ENCODE assay signal across 22 cellular contexts in genomic region chrX:116241001-116241400, GRCh38.
DNase-seq lines count a peak whose midpoint lies in the region; ATAC-seq and TF ChIP-seq lines count a peak whose summit lies in the region.
"Had no signal": no experiment of that assay in that cellular context is flagged by ENCODE, and none has a peak within 500 bp of the region (broad histone marks: within the 10 kb centered on the region; RNA-seq: fewer than 3 reads in every experiment).

No MANE protein-coding gene starts in this region.

- no peaks in the 10 kb centered on the region for H3K79me1 ChIP-seq in mesendoderm (ENCODE audit: low read length)

- H3K36me3 ChIP-seq in upper lobe of right lung (no peaks in the 10 kb centered on the region), mesendoderm (ENCODE audit: control insufficient read depth, insufficient read depth, low read length) (no peaks in the 10 kb centered on the region)
- H3K36me3 ChIP-seq: BE2C had no signal

- H3K4me1 Mint-ChIP-seq in MCF 10A (ENCODE audit: insufficient read depth, unreplicated experiment) (peaks cover 20% of the 10 kb centered on the region), type B pancreatic cell (ENCODE audit: unreplicated experiment) (no peaks in the 10 kb centered on the region)

- H3K4me3 ChIP-seq in upper lobe of right lung (no peak overlapping the region), mesendoderm (ENCODE audit: low read length) (no peak overlapping the region)

- no peak overlapping the region for H4K8ac ChIP-seq in mesendoderm (ENCODE audit: low read depth, low read length)

- CTCF ChIA-PET in MCF 10A (lab: Yijun Ruan, JAX) = interaction anchor here (0.7 kb wide), 1 partner anchor 1443 kb away, joined by 3 read pairs; no protein-coding TSS in a partner anchor

- H3K23ac ChIP-seq in mesendoderm (ENCODE audit: low read length) = no peak overlapping the region

- no peak for ATAC-seq in upper lobe of right lung
- ATAC-seq: Panc1 had no signal

- peak overlapping the region; percentile 55 for H3K27ac Mint-ChIP-seq in MCF 10A (ENCODE audit: low read depth, unreplicated experiment)
- peak overlapping the region; percentile 82 for H3K27ac Mint-ChIP-seq in type B pancreatic cell

- no peaks in the 10 kb centered on the region for H3K4me1 ChIP-seq in upper lobe of right lung
- no peaks in the 10 kb centered on the region for H3K4me1 ChIP-seq in mesendoderm (ENCODE audit: control insufficient read depth, low read depth, low read length)
- H3K4me1 ChIP-seq: BE2C had no signal

- peak overlapping the region; percentile 62 for H3K4me3 Mint-ChIP-seq in MCF 10A (ENCODE audit: unreplicated experiment)
- peak overlapping the region; percentile 50 for H3K4me3 Mint-ChIP-seq in type B pancreatic cell

- H3K27ac ChIP-seq in upper lobe of right lung = no peak overlapping the region
- H3K27ac ChIP-seq in mesendoderm (ENCODE audit: low read depth, low read length) = no peak overlapping the region
- H3K27ac ChIP-seq: KMS-11, RWPE1 had no signal

- no peaks in the 10 kb centered on the region for H3K79me2 ChIP-seq in mesendoderm (ENCODE audit: control insufficient read depth, insufficient read depth, low read length)

- H3K27me3 ChIP-seq in upper lobe of right lung (no peaks in the 10 kb centered on the region), mesendoderm (ENCODE audit: insufficient read depth, low read length, poor library complexity) (no peaks in the 10 kb centered on the region)
- H3K27me3 ChIP-seq: BE2C had no signal

- no peak overlapping the region for H2BK120ac ChIP-seq in mesendoderm (ENCODE audit: low read depth, low read length)

- H3K9me3 Mint-ChIP-seq in MCF 10A (ENCODE audit: unreplicated experiment) = no peaks in the 10 kb centered on the region
- no peaks in the 10 kb centered on the region for H3K9me3 Mint-ChIP-seq in type B pancreatic cell

- intact Hi-C loops in MCF 10A (cut with micrococcal nuclease) (no loop called here), upper lobe of right lung (cut with DNase I) (no loop called here)

- H3K4ac ChIP-seq in mesendoderm (ENCODE audit: low read depth, low read length) = no peak overlapping the region

- no peak overlapping the region for H3K9ac ChIP-seq in mesendoderm (ENCODE audit: low read length)
- H3K9ac ChIP-seq: KMS-11 had no signal

- H3K9me3 ChIP-seq in upper lobe of right lung = no peaks in the 10 kb centered on the region
- H3K9me3 ChIP-seq: BE2C had no signal

- POLR2A ChIA-PET in MCF 10A (lab: Yijun Ruan, JAX) = no interaction called here

- H3K36me3 Mint-ChIP-seq in MCF 10A (ENCODE audit: insufficient read depth, unreplicated experiment) (no peaks in the 10 kb centered on the region), type B pancreatic cell (no peaks in the 10 kb centered on the region)

- no TSS peak for BruUV-seq in MCF 10A (replicated peaks; lab: Mats Ljungman, UMichigan)

- H3K56ac ChIP-seq in mesendoderm (ENCODE audit: low read length) = no peak overlapping the region

- TF ChIP-seq CTCF in MCF 10A (IDR thresholded peaks at IDR 0.05; ENCODE audit: unreplicated experiment) (no peak), type B pancreatic cell (conservative IDR thresholded peaks at IDR 0.05) (no peak), upper lobe of right lung (IDR thresholded peaks at IDR 0.05) (no peak)

- H2AK5ac ChIP-seq in mesendoderm (ENCODE audit: low read length) = no peak overlapping the region

- H3K18ac ChIP-seq in mesendoderm (ENCODE audit: low read length) = no peak overlapping the region

- H3K4me2 ChIP-seq in mesendoderm (ENCODE audit: low read length) = no peak overlapping the region
- H3K4me2 ChIP-seq: KMS-11 had no signal

- no peak overlapping the region for H2BK5ac ChIP-seq in mesendoderm (ENCODE audit: low read length)

- DNase-seq in HT-29 (ENCODE audit: low spot score) (peak; percentile 12), MCF 10A (ENCODE audit: unreplicated experiment) (no peak), iris pigment epithelial cell (ENCODE audit: low read depth) (peak; percentile 12), type B pancreatic cell (ENCODE audit: extremely low spot score, unreplicated experiment) (no peak), upper lobe of right lung (no peak), mesendoderm (no peak)
- no peak for DNase-seq in effector CD4-positive, alpha-beta T cell
- DNase-seq: ACHN, BE2C, DMS153, GM23248, H7, IMR-90, NCI-H1048, NCI-H1417 treated with DMSO at 0.1 percent for 48 hours, NCI-H1694 treated with DMSO at 0.1 percent for 48 hours, NCI-H2227 treated with DMSO at 0.1 percent for 48 hours, NCI-H526 treated with DMSO at 0.1 percent for 48 hours, SHP77 treated with DMSO at 0.1 percent for 48 hours had no signal

- no peak overlapping the region for H4K5ac ChIP-seq in mesendoderm (ENCODE audit: low read length)

- H2BK15ac ChIP-seq in mesendoderm (replicated peaks; ENCODE audit: low read depth) = no peak overlapping the region

- H3K27me3 Mint-ChIP-seq in MCF 10A (ENCODE audit: insufficient read depth, unreplicated experiment) (peaks cover 11% of the 10 kb centered on the region), type B pancreatic cell (no peaks in the 10 kb centered on the region)

Comparison
In these comparisons a context has a peak if more than half of its experiments do, and no peak if none do; other contexts are left out.
1. DNase-seq: peak in HT-29 (single experiment) and iris pigment epithelial cell (single experiment); none in MCF 10A (single experiment), type B pancreatic cell (single experiment), upper lobe of right lung (single experiment), effector CD4-positive, alpha-beta T cell (single experiment) and mesendoderm (single experiment).